9 cellular contexts compared by ENCODE assay signal in genomic region chr12:107379852-107380567, GRCh38.
DNase-seq lines count a peak whose midpoint lies in the region; ATAC-seq and TF ChIP-seq lines count a peak whose summit lies in the region.
"Had no signal": no experiment of that assay in that cellular context is flagged by ENCODE, and none has a peak within 500 bp of the region (broad histone marks: within the 10 kb centered on the region; RNA-seq: fewer than 3 reads in every experiment).

No MANE protein-coding gene starts in this region.

- intact Hi-C loops in IMR-90 (cut with micrococcal nuclease) (no loop called here), PC-3 (cut with micrococcal nuclease) (no loop called here)

- POLR2A ChIA-PET in IMR-90 (lab: Charles Lee; ENCODE audit: unreplicated experiment) = no interaction called here
- POLR2A ChIA-PET in PC-3 (lab: Charles Lee; ENCODE audit: unreplicated experiment) = no interaction called here
- POLR2A ChIA-PET in SK-N-SH (lab: Yijun Ruan, JAX) = no interaction called here

- peak overlapping the region; percentile 75; the same call in 1 of the 2 replicates for H3K14ac ChIP-seq in IMR-90 (replicated peaks; ENCODE audit: low read depth, low read length)

- H3K4me1 ChIP-seq in IMR-90 (ENCODE audit: control insufficient read depth, insufficient read depth, low read length) (peaks cover 7% of the 10 kb centered on the region), PC-3 (ENCODE audit: insufficient read depth, low read length) (peaks cover 38% of the 10 kb centered on the region), fibroblast of lung (ENCODE audit: control insufficient read depth, extremely low read depth, insufficient read depth, low read length) (peaks cover 11% of the 10 kb centered on the region), SK-N-SH (ENCODE audit: control insufficient read depth in 1 of 2, insufficient read depth in 2 of 2, low read depth in 1 of 2, low read length in 1 of 2) (peaks cover 12 to 23% of the 10 kb centered on the region in 2 experiments; a peak in 2 of 4 replicates)

- H2AFZ ChIP-seq in IMR-90 (replicated peaks; ENCODE audit: low read length, poor library complexity) (peak overlapping the region; percentile 9), PC-3 (ENCODE audit: low read length) (peak overlapping the region; percentile 23; the same call in 1 of the 2 replicates), fibroblast of lung (ENCODE audit: low read length) (no peak overlapping the region), SK-N-SH (ENCODE audit: low read depth) (no peak overlapping the region)

- H3K18ac ChIP-seq in IMR-90 (ENCODE audit: low read depth, low read length) = peak overlapping the region; percentile 60; the same call in 1 of the 2 replicates

- no peak for TF ChIP-seq POLR2A in IMR-90 (IDR thresholded peaks at IDR 0.05; ENCODE audit: low read depth, low read length)

- H3K79me2 ChIP-seq in PC-3 (ENCODE audit: low read length) (peaks cover 26% of the 10 kb centered on the region; the same call in 1 of the 2 replicates), fibroblast of lung (ENCODE audit: control insufficient read depth, insufficient read depth, low read length) (no peaks in the 10 kb centered on the region), SK-N-SH (ENCODE audit: insufficient read depth) (no peaks in the 10 kb centered on the region)

- peak overlapping the region; percentile 18; the same call in 1 of the 2 replicates for H4K91ac ChIP-seq in IMR-90 (ENCODE audit: insufficient read depth, low read depth, low read length)

- DNase-seq in IMR-90 (peak; percentile 46), PC-3 (peak; percentile 89), fibroblast of lung (ENCODE audit: low read depth in 2 of 2) (peak; percentile 34 to 47), NCI-H1436 (lab: John Stamatoyannopoulos, UW) (no peak), SK-N-SH (no peak)
- DNase-seq in activated naive CD4-positive, alpha-beta T cell treated with Interleukin-2 at 50 U/mL for 16 hours = no peak
- no peak for DNase-seq in activated CD4-positive, alpha-beta T cell treated with anti-CD3 and anti-CD28 coated beads for 48 hours
- DNase-seq: Kasumi-1, SIG-M5 had no signal

- 10% methylated on average over 2 of the region's 15 CpGs; no CpG with 5 or more reads in 1 of the 2 experiments for WGBS in IMR-90 (ENCODE audit: extremely low coverage in 2 of 2, insufficient read length in 1 of 2), 2 experiments
- 58% methylated on average over 12 of the region's 15 CpGs for WGBS in SK-N-SH (ENCODE audit: low lambda C conversion rate)

- H3K36me3 ChIP-seq in IMR-90 (ENCODE audit: control insufficient read depth, insufficient read depth, low read length) (no peaks in the 10 kb centered on the region), PC-3 (ENCODE audit: low read depth, low read length) (no peaks in the 10 kb centered on the region), fibroblast of lung (ENCODE audit: control insufficient read depth, insufficient read depth, low read length) (no peaks in the 10 kb centered on the region), SK-N-SH (replicated peaks in 1 of 2; ENCODE audit: control insufficient read depth in 1 of 2, insufficient read depth in 2 of 2, low read length in 1 of 2) (no peaks in the 10 kb centered on the region)

- no peaks in the 10 kb centered on the region for H3K9me3 ChIP-seq in IMR-90 (ENCODE audit: control insufficient read depth, insufficient read depth, low read length)
- no peaks in the 10 kb centered on the region for H3K9me3 ChIP-seq in PC-3 (ENCODE audit: low read length)
- no peaks in the 10 kb centered on the region for H3K9me3 ChIP-seq in fibroblast of lung (ENCODE audit: control insufficient read depth, insufficient read depth, low read depth, low read length)
- H3K9me3 ChIP-seq in SK-N-SH = no peaks in the 10 kb centered on the region

- H3K4me2 ChIP-seq in IMR-90 (ENCODE audit: low read depth, low read length) = peak overlapping the region; percentile 67
- H3K4me2 ChIP-seq in PC-3 (ENCODE audit: low read length) = peak overlapping the region; percentile 75
- peak overlapping the region; percentile 44 for H3K4me2 ChIP-seq in fibroblast of lung (ENCODE audit: extremely low read depth, insufficient read depth, low read length)
- no peak overlapping the region; the same call in 1 of the 2 replicates for H3K4me2 ChIP-seq in SK-N-SH

- H2BK15ac ChIP-seq in IMR-90 (ENCODE audit: low read depth, low read length) = no peak overlapping the region

- peak overlapping the region; percentile 13 to 48; a peak in 2 of 4 replicates for H4K8ac ChIP-seq in IMR-90 (ENCODE audit: low read depth in 2 of 2, low read length in 2 of 2)

- no peak for TF ChIP-seq RAD21 in IMR-90 (IDR thresholded peaks at IDR 0.05; ENCODE audit: low read length)
- no peak for TF ChIP-seq RAD21 in SK-N-SH (IDR thresholded peaks at IDR 0.05; ENCODE audit: low read length)

- H3K27me3 ChIP-seq in IMR-90 (ENCODE audit: control insufficient read depth, insufficient read depth, low read length) = no peaks in the 10 kb centered on the region
- H3K27me3 ChIP-seq in PC-3 (ENCODE audit: low read length) = no peaks in the 10 kb centered on the region
- no peaks in the 10 kb centered on the region for H3K27me3 ChIP-seq in fibroblast of lung (ENCODE audit: control insufficient read depth, insufficient read depth, low read length)
- no peaks in the 10 kb centered on the region for H3K27me3 ChIP-seq in SK-N-SH (ENCODE audit: insufficient read depth)

- H3K4me3 ChIP-seq in IMR-90 (ENCODE audit: insufficient read depth, low read depth, low read length) (no peak overlapping the region), PC-3 (ENCODE audit: low read length) (peak overlapping the region; percentile 53), fibroblast of lung (replicated peaks in 1 of 4; ENCODE audit: control extremely low read depth in 1 of 4, insufficient read depth in 1 of 4, low read depth in 3 of 4, low read length in 4 of 4) (no peak overlapping the region), SK-N-SH (ENCODE audit: low read depth in 2 of 2, low read length in 1 of 2) (no peak overlapping the region)

- CTCF ChIA-PET in IMR-90 (lab: Yijun Ruan, JAX) (no interaction called here), PC-3 (lab: Charles Lee) (no interaction called here), SK-N-SH (lab: Yijun Ruan, JAX) (interaction anchor here (1.0 to 1.6 kb wide), 2 partner anchors 17 to 23 kb away, joined by 3 to 4 read pairs; no protein-coding TSS in a partner anchor)

- H3K9ac ChIP-seq in IMR-90 (ENCODE audit: low read depth, low read length) (no peak overlapping the region), PC-3 (ENCODE audit: low read length) (peak overlapping the region; percentile 46), fibroblast of lung (ENCODE audit: insufficient read depth, low read length) (no peak overlapping the region), SK-N-SH (no peak overlapping the region)

- no peaks in the 10 kb centered on the region for H3K79me1 ChIP-seq in IMR-90 (ENCODE audit: low read depth in 1 of 2, low read length in 2 of 2)

- ATAC-seq in IMR-90 (ENCODE audit: low read depth) (peak; percentile 63), PC-3 (peak; percentile 37)

- no peak overlapping the region for H2BK5ac ChIP-seq in IMR-90 (ENCODE audit: low read depth, low read length, poor library complexity, severe bottlenecking)

- no peak overlapping the region for H4K5ac ChIP-seq in IMR-90 (ENCODE audit: low read depth, low read length)

- H3K23ac ChIP-seq in IMR-90 (ENCODE audit: low read depth, low read length) = no peak overlapping the region; the same call in 1 of the 2 replicates

- H3K27ac ChIP-seq in IMR-90 (ENCODE audit: insufficient read depth, low read length) (0 out of 2 replicates have a peak overlapping the region, but pooled peaks have one; percentile 12), PC-3 (ENCODE audit: low read length) (peak overlapping the region; percentile 87), fibroblast of lung (ENCODE audit: insufficient read depth, low read length) (no peak overlapping the region), SK-N-SH (ENCODE audit: low read depth in 2 of 2, low read length in 1 of 2) (no peak overlapping the region; a peak in 1 of 4 replicates)

- no peaks in the 10 kb centered on the region for H3K9me2 ChIP-seq in PC-3 (replicated peaks; ENCODE audit: low read length)
- no peaks in the 10 kb centered on the region for H3K9me2 ChIP-seq in SK-N-SH

- H4K20me1 ChIP-seq in IMR-90 (ENCODE audit: insufficient read depth, low read length) = no peaks in the 10 kb centered on the region
- H4K20me1 ChIP-seq in PC-3 (ENCODE audit: low read length) = no peaks in the 10 kb centered on the region
- H4K20me1 ChIP-seq in fibroblast of lung (ENCODE audit: control insufficient read depth, extremely low read depth, insufficient read depth, low read length) = no peaks in the 10 kb centered on the region
- H4K20me1 ChIP-seq in SK-N-SH (ENCODE audit: insufficient read depth) = no peaks in the 10 kb centered on the region

- no peak overlapping the region for H2AK5ac ChIP-seq in IMR-90 (ENCODE audit: low read depth, low read length)

- peak overlapping the region; percentile 73; the same call in 1 of the 2 replicates for H3K4ac ChIP-seq in IMR-90 (ENCODE audit: low read depth, low read length)

- in situ Hi-C loops in IMR-90 (cut with MboI; ENCODE audit: low sequenced_read_pairs) = no loop called here

- H2BK20ac ChIP-seq in IMR-90 (ENCODE audit: low read depth, low read length) = peak overlapping the region; percentile 90

- H2AK9ac ChIP-seq in IMR-90 (replicated peaks; ENCODE audit: low read depth, low read length, poor library complexity) = peak overlapping the region; percentile 77

- no peak overlapping the region for H3K56ac ChIP-seq in IMR-90 (ENCODE audit: extremely low read depth, insufficient read depth, low read length)

- H2BK120ac ChIP-seq in IMR-90 (ENCODE audit: low read depth, low read length) = peak overlapping the region; percentile 79

- peaks cover 6% of the 10 kb centered on the region; the same call in 1 of the 2 replicates for H3K9me1 ChIP-seq in IMR-90 (ENCODE audit: insufficient read depth, low read length)

- dilution Hi-C loops in IMR-90 (cut with HindIII; ENCODE audit: low sequenced_read_pairs, unreplicated experiment) = no loop called here

- peaks cover 4% of the 10 kb centered on the region for H3F3A ChIP-seq in PC-3 (ENCODE audit: low read length, unreplicated experiment)
- H3F3A ChIP-seq in SK-N-SH (replicated peaks; ENCODE audit: insufficient read depth) = no peaks in the 10 kb centered on the region

- no peak for TF ChIP-seq CTCF in IMR-90 (conservative IDR thresholded peaks at IDR 0.05; ENCODE audit: low read depth, low read length)
- TF ChIP-seq CTCF in PC-3 (conservative IDR thresholded peaks at IDR 0.05; ENCODE audit: low read depth, low read length) = no peak
- TF ChIP-seq CTCF in fibroblast of lung (conservative IDR thresholded peaks at IDR 0.05 in 1 of 2, IDR thresholded peaks at IDR 0.05 in 1 of 2; ENCODE audit: low read depth in 1 of 2, low read length in 2 of 2) = no peak
- TF ChIP-seq CTCF in SK-N-SH (IDR thresholded peaks at IDR 0.05) = no peak

- BruUV-seq in IMR-90 (replicated peaks; lab: Mats Ljungman, UMichigan) (no TSS peak), PC-3 (replicated peaks; lab: Mats Ljungman, UMichigan) (no TSS peak)

- TF ChIP-seq EP300 in SK-N-SH (IDR thresholded peaks at IDR 0.05; ENCODE audit: borderline replicate concordance in 1 of 2, low read depth in 1 of 2, low read length in 1 of 2) = no peak

TF ChIP-seq in IMR-90, 13 proteins besides CTCF, POLR2A, EP300 and RAD21 (continues in another document):
- no peak for TF ChIP-seq RFX5 (IDR thresholded peaks at IDR 0.05; ENCODE audit: low read depth, low read length)

TF ChIP-seq in SK-N-SH, 30 proteins besides CTCF, POLR2A, EP300 and RAD21 (continues in another document):
- no peak for TF ChIP-seq FOSL2 (IDR thresholded peaks at IDR 0.05; ENCODE audit: borderline replicate concordance, low read depth)

Comparison
In these comparisons a context has a peak if more than half of its experiments do, and no peak if none do; other contexts are left out.
1. DNase-seq: peak in IMR-90 (single experiment), PC-3 (single experiment) and fibroblast of lung (2 of 2); none in activated naive CD4-positive, alpha-beta T cell treated with Interleukin-2 at 50 U/mL for 16 hours (single experiment), NCI-H1436 (single experiment), activated CD4-positive, alpha-beta T cell treated with anti-CD3 and anti-CD28 coated beads for 48 hours (single experiment) and SK-N-SH (single experiment).
2. H2AFZ ChIP-seq: peak in IMR-90 (single experiment) and PC-3 (single experiment); none in fibroblast of lung (single experiment) and SK-N-SH (single experiment).
3. H3K27ac ChIP-seq: peak in IMR-90 (single experiment) and PC-3 (single experiment); none in fibroblast of lung (single experiment) and SK-N-SH (0 of 2).